ENCODE assay signal across 8 cellular contexts in the genomic region with DNA sequence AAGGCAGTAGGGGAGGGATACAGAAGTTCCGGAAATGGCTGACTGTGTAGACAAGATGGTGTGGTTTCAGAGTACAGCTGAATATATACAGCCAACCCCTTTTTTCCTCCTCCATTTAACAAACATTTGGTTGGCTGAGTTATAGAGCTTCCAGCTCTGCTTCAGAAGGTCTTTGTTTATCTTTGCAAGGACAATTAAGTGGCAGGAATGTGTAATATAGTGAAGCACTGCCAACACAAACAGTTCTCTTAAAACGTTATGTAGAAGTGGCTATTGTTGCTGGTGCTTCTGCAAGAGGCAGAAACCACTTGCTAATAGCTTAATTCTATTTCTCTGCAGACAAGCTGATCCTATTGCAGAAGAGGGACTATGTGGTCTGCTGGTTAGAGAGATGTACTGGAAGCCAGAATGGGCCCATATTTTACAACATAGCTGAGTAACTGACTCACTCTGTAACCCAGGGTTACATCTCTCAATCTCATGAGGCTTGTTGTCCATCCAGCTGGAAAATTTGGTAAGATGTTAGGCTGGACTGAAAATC.
DNase-seq lines count a peak whose midpoint lies in the region; ATAC-seq and TF ChIP-seq lines count a peak whose summit lies in the region.

No MANE protein-coding gene starts in this region.

- no CpG with 5 or more reads among the region's 2 CpGs for WGBS in IMR-90 (ENCODE audit: extremely low coverage in 2 of 2, insufficient read length in 1 of 2), 2 experiments
- WGBS in right cardiac atrium: 21% methylated on average over 2 of the region's 2 CpGs
- 65% methylated on average over 2 of the region's 2 CpGs for WGBS in thymus

- H3K9me3 ChIP-seq in IMR-90 (ENCODE audit: control insufficient read depth, insufficient read depth, low read length) (peaks cover 4% of the 10 kb centered on the region), right cardiac atrium (ENCODE audit: control insufficient read depth, low read length) (peaks cover 4% of the 10 kb centered on the region), thymus (ENCODE audit: control insufficient read depth) (no peaks in the 10 kb centered on the region)

- H3K4ac ChIP-seq in IMR-90 (ENCODE audit: low read depth, low read length): peak overlapping the region; percentile 69; the same call in 1 of the 2 replicates

- peak overlapping the region in 1 of 2 experiments; percentile 2; a peak in 1 of 4 replicates for H4K8ac ChIP-seq in IMR-90 (ENCODE audit: low read depth in 2 of 2, low read length in 2 of 2)

- ATAC-seq in IMR-90 (ENCODE audit: low read depth) (peak; percentile 92), SK-N-SH treated with all-trans-retinoic acid at 6 μM for 48 hours (peak; percentile 95), right cardiac atrium (peak; percentile 92 to 94), HG02759 (IDR thresholded peaks at IDR 0.05; ENCODE audit: unreplicated experiment) (no peak)
- no peak for ATAC-seq in natural killer cell treated with Interleukin-12 subunit alpha and Interleukin-12 subunit beta and Interleukin-15 and Interleukin-18, amount 100 ng/mL, for 72 hours

- peak overlapping the region; percentile 49; the same call in 1 of the 3 replicates for H2BK15ac ChIP-seq in IMR-90 (ENCODE audit: low read depth, low read length)

- H3K4me3 ChIP-seq in IMR-90 (ENCODE audit: insufficient read depth, low read depth, low read length) (no peak overlapping the region), right cardiac atrium (ENCODE audit: low read length) (no peak overlapping the region), thymus (ENCODE audit: low read length) (no peak overlapping the region)

- intact Hi-C loops in IMR-90 (cut with micrococcal nuclease) (loop anchor here (1.0 to 2.0 kb wide), 2 partner anchors 18 to 23 kb away; no protein-coding TSS in a partner anchor), right cardiac atrium (cut with DNase I) (no loop called here)

- H3K4me3 Mint-ChIP-seq in natural killer cell treated with Interleukin-12 subunit alpha and Interleukin-12 subunit beta and Interleukin-15 and Interleukin-18, amount 100 ng/mL, for 72 hours: no peak overlapping the region

- H3K27me3 Mint-ChIP-seq in natural killer cell treated with Interleukin-12 subunit alpha and Interleukin-12 subunit beta and Interleukin-15 and Interleukin-18, amount 100 ng/mL, for 72 hours: peaks cover 12 to 26% of the 10 kb centered on the region in 2 donors

- H3K9me1 ChIP-seq in IMR-90 (ENCODE audit: insufficient read depth, low read length): peaks cover 3% of the 10 kb centered on the region; the same call in 1 of the 2 replicates

- no peak overlapping the region; the same call in 1 of the 2 replicates for H3K56ac ChIP-seq in IMR-90 (ENCODE audit: extremely low read depth, insufficient read depth, low read length)

- H4K20me1 ChIP-seq in IMR-90 (ENCODE audit: insufficient read depth, low read length): no peaks in the 10 kb centered on the region; the same call in 1 of the 2 replicates

- TF ChIP-seq RAD21 in IMR-90 (IDR thresholded peaks at IDR 0.05; ENCODE audit: low read length): no peak

- H3K27me3 ChIP-seq in IMR-90 (ENCODE audit: control insufficient read depth, insufficient read depth, low read length) (no peaks in the 10 kb centered on the region), right cardiac atrium (ENCODE audit: control insufficient read depth, insufficient read depth) (no peaks in the 10 kb centered on the region), thymus (ENCODE audit: control insufficient read depth, insufficient read depth) (no peaks in the 10 kb centered on the region)

- H2BK120ac ChIP-seq in IMR-90 (ENCODE audit: low read depth, low read length): peak overlapping the region; percentile 43

- H3K4me1 ChIP-seq in IMR-90 (ENCODE audit: control insufficient read depth, insufficient read depth, low read length) (peaks cover 9% of the 10 kb centered on the region), right cardiac atrium (ENCODE audit: control insufficient read depth, insufficient read depth, low read length) (peaks cover 9% of the 10 kb centered on the region), thymus (ENCODE audit: control insufficient read depth, insufficient read depth, low read length) (no peaks in the 10 kb centered on the region)

- H3K36me3 ChIP-seq in IMR-90 (ENCODE audit: control insufficient read depth, insufficient read depth, low read length) (no peaks in the 10 kb centered on the region), thymus (ENCODE audit: control insufficient read depth, insufficient read depth) (no peaks in the 10 kb centered on the region)

- no peak overlapping the region for H4K91ac ChIP-seq in IMR-90 (ENCODE audit: insufficient read depth, low read depth, low read length)

- H3K23ac ChIP-seq in IMR-90 (ENCODE audit: low read depth, low read length): no peak overlapping the region

- BruUV-seq in IMR-90 (replicated peaks; lab: Mats Ljungman, UMichigan): no TSS peak

- in situ Hi-C loops in IMR-90 (cut with MboI; ENCODE audit: low sequenced_read_pairs): no loop called here

- H2BK5ac ChIP-seq in IMR-90 (ENCODE audit: low read depth, low read length, poor library complexity, severe bottlenecking): peak overlapping the region; percentile 59

- no peaks in the 10 kb centered on the region for H3K4me1 Mint-ChIP-seq in natural killer cell treated with Interleukin-12 subunit alpha and Interleukin-12 subunit beta and Interleukin-15 and Interleukin-18, amount 100 ng/mL, for 72 hours (ENCODE audit: low read depth in 2 of 2)

- no peaks in the 10 kb centered on the region for H3K79me1 ChIP-seq in IMR-90 (ENCODE audit: low read depth in 1 of 2, low read length in 2 of 2)

- POLR2A ChIA-PET in IMR-90 (lab: Charles Lee; ENCODE audit: unreplicated experiment): interaction anchor here (1.4 kb wide), 1 partner anchor 25 kb away, joined by 3 read pairs; no protein-coding TSS in a partner anchor

- TF ChIP-seq POLR2A in IMR-90 (IDR thresholded peaks at IDR 0.05; ENCODE audit: low read depth, low read length): no peak

- CTCF ChIA-PET in IMR-90 (lab: Yijun Ruan, JAX): interaction anchor here (1.0 to 2.3 kb wide), 5 partner anchors 10 to 341 kb away, joined by 3 to 8 read pairs (median 5); no protein-coding TSS in a partner anchor

- no peak overlapping the region for H3K18ac ChIP-seq in IMR-90 (ENCODE audit: low read depth, low read length)

- no peak overlapping the region for H2AK5ac ChIP-seq in IMR-90 (ENCODE audit: low read depth, low read length)

- no peak overlapping the region for H4K5ac ChIP-seq in IMR-90 (ENCODE audit: low read depth, low read length)

- H3K14ac ChIP-seq in IMR-90 (replicated peaks; ENCODE audit: low read depth, low read length): no peak overlapping the region

- peak; percentile 15; the same call in 1 of the 2 replicates for TF ChIP-seq CTCF in IMR-90 (conservative IDR thresholded peaks at IDR 0.05; ENCODE audit: low read depth, low read length)

- no peak overlapping the region for H3K9ac ChIP-seq in IMR-90 (ENCODE audit: low read depth, low read length)

- peak overlapping the region; percentile 64; the same call in 1 of the 2 replicates for H3K27ac ChIP-seq in IMR-90 (ENCODE audit: insufficient read depth, low read length)
- H3K27ac ChIP-seq in right cardiac atrium (ENCODE audit: low read length): peak overlapping the region; percentile 89
- H3K27ac ChIP-seq in thymus (ENCODE audit: low read depth): peak overlapping the region; percentile 74

- H3K36me3 Mint-ChIP-seq in natural killer cell treated with Interleukin-12 subunit alpha and Interleukin-12 subunit beta and Interleukin-15 and Interleukin-18, amount 100 ng/mL, for 72 hours: peaks cover 7% of the 10 kb centered on the region

- no peak overlapping the region for H3K27ac Mint-ChIP-seq in natural killer cell treated with Interleukin-12 subunit alpha and Interleukin-12 subunit beta and Interleukin-15 and Interleukin-18, amount 100 ng/mL, for 72 hours

- dilution Hi-C loops in IMR-90 (cut with HindIII; ENCODE audit: low sequenced_read_pairs, unreplicated experiment): no loop called here

- peak overlapping the region; percentile 4 for H3K4me2 ChIP-seq in IMR-90 (ENCODE audit: low read depth, low read length)

- H3K9me3 Mint-ChIP-seq in natural killer cell treated with Interleukin-12 subunit alpha and Interleukin-12 subunit beta and Interleukin-15 and Interleukin-18, amount 100 ng/mL, for 72 hours: peaks cover 6% of the 10 kb centered on the region

- peak overlapping the region; percentile 16 for H2BK20ac ChIP-seq in IMR-90 (ENCODE audit: low read depth, low read length)

- no peak overlapping the region for H2AK9ac ChIP-seq in IMR-90 (replicated peaks; ENCODE audit: low read depth, low read length, poor library complexity)

- H2AFZ ChIP-seq in IMR-90 (replicated peaks; ENCODE audit: low read length, poor library complexity): no peak overlapping the region

- peak; percentile 95 for DNase-seq in IMR-90
- no peak for DNase-seq in right cardiac atrium
- no peak for DNase-seq in germinal center (ENCODE audit: low spot score)
- no peak for DNase-seq in stimulated activated CD4-positive, alpha-beta T cell treated with anti-CD3 and anti-CD28 coated beads, Interleukin-15, amount 100 ng/mL, for 24 hours
- no peak for DNase-seq in natural killer cell treated with Interleukin-12 subunit alpha and Interleukin-12 subunit beta and Interleukin-15 and Interleukin-18, amount 100 ng/mL, for 72 hours (ENCODE audit: low spot score)

TF ChIP-seq in IMR-90, 13 proteins besides CTCF, POLR2A, EP300 and RAD21:
- TF ChIP-seq CEBPB (IDR thresholded peaks at IDR 0.05; ENCODE audit: low read depth, low read length) (peak; percentile 54; the same call in 1 of the 2 replicates), FOS (IDR thresholded peaks at IDR 0.05; ENCODE audit: low read depth, low read length) (peak; percentile 67; the same call in 1 of the 2 replicates), RCOR1 (IDR thresholded peaks at IDR 0.05; ENCODE audit: insufficient replicate concordance, low read length) (peak; percentile 23), MAZ (IDR thresholded peaks at IDR 0.05; ENCODE audit: borderline replicate concordance, low read depth, low read length) (no peak)
TF ChIP-seq in IMR-90: peak in this region for 3.

TF ChIP-seq in SK-N-SH treated with all-trans-retinoic acid at 6 μM for 48 hours, 23 proteins besides CTCF, POLR2A, EP300 and RAD21 (continues in another document):
- peak; percentile 66; the same call in 1 of the 2 replicates for TF ChIP-seq ZFP3 (CRISPR knock-in tag; IDR thresholded peaks at IDR 0.05)

Comparison
In these comparisons a context has a peak if more than half of its experiments do, and no peak if none do; other contexts are left out.
1. ATAC-seq: peak in IMR-90 (single experiment), SK-N-SH treated with all-trans-retinoic acid at 6 μM for 48 hours (single experiment) and right cardiac atrium (2 of 2); none in HG02759 (single experiment) and natural killer cell treated with Interleukin-12 subunit alpha and Interleukin-12 subunit beta and Interleukin-15 and Interleukin-18, amount 100 ng/mL, for 72 hours (0 of 2).
2. Peak in every context shown above with its lines, with median percentiles within 50 percentile points of each other: H3K27ac ChIP-seq.